1 cellular context compared by ENCODE assay signal in genomic region chr15:42137461-42138261, GRCh38.
TF ChIP-seq lines count a peak whose summit lies in the region.

No MANE protein-coding gene starts in this region.

TF ChIP-seq in GM12878, 131 proteins besides CTCF, POLR2A, EP300 and RAD21:
- TF ChIP-seq SMC3 (IDR thresholded peaks at IDR 0.05; ENCODE audit: borderline replicate concordance, low read length) (peak; percentile 63; the same call in 1 of the 2 replicates), STAT1 (conservative IDR thresholded peaks at IDR 0.05) (no peak)
